Comparison of ENCODE assay signal across 31 cellular contexts in genomic region chr6:108463789-108464188, GRCh38.
DNase-seq lines count a peak whose midpoint lies in the region; ATAC-seq, FAIRE-seq and TF ChIP-seq lines count a peak whose summit lies in the region.
"Had no signal": no experiment of that assay in that cellular context is flagged by ENCODE, and none has a peak within 500 bp of the region (broad histone marks: within the 10 kb centered on the region; RNA-seq: fewer than 3 reads in every experiment).

No MANE protein-coding gene starts in this region.

- no peaks in the 10 kb centered on the region for H3K79me1 ChIP-seq in neuronal stem cell (ENCODE audit: low read depth, low read length)

- H2AK5ac ChIP-seq in neuronal stem cell (ENCODE audit: low read depth, low read length) = no peak overlapping the region

- H2BK120ac ChIP-seq in neuronal stem cell (ENCODE audit: low read depth, low read length) = no peak overlapping the region

- DNase-seq in astrocyte (ENCODE audit: low read depth) (no peak), left ventricle myocardium superior (no peak), neuronal stem cell (ENCODE audit: low spot score) (no peak)
- DNase-seq in stimulated activated effector memory CD8-positive, alpha-beta T cell treated with anti-CD3 and anti-CD28 coated beads, Interleukin-12 subunit alpha, Interleukin-12 subunit beta, amount 100 ng/mL, for 72 hours (ENCODE audit: low spot score in 2 of 2) = no peak
- DNase-seq: ACHN; activated CD4-positive, alpha-beta T cell treated with anti-CD3 and anti-CD28 coated beads for 48 hours; activated CD8-positive, alpha-beta memory T cell treated with anti-CD3 and anti-CD28 coated beads for 24 hours; activated gamma-delta T cell; activated naive CD8-positive, alpha-beta T cell treated with anti-CD3 and anti-CD28 coated beads, Interleukin-2, amount 10 ng/mL, durations not matched to agents 7 days and 5 days; activated T-cell treated with anti-CD3 and anti-CD28 coated beads, Interleukin-2, amount 50 U/mL, for 1 hour; effector CD4-positive, alpha-beta T cell; erythroblast; foreskin keratinocyte; HFFc6; KG1; left lung; MG63; natural killer cell; NCI-H1417 treated with DMSO at 0.1 percent for 48 hours; NCI-H510A; PC-3; stimulated activated CD4-positive, alpha-beta T cell treated with anti-CD3 and anti-CD28 coated beads, Interleukin-2, amount 100 ng/mL, for 48 hours; T-helper 9 cell had no signal

- no peak overlapping the region for H3K27ac ChIP-seq in BLaER1 treated with 17β-estradiol and CSF1 and Interleukin-3, amounts not matched to agents 10 nM and 100 nM
- no peak overlapping the region for H3K27ac ChIP-seq in astrocyte (ENCODE audit: low read depth, low read length)
- H3K27ac ChIP-seq in neuronal stem cell (replicated peaks; ENCODE audit: low read length) = no peak overlapping the region
- H3K27ac ChIP-seq: foreskin keratinocyte, left lung, suprapubic skin, VCaP had no signal

- H3K14ac ChIP-seq in neuronal stem cell (ENCODE audit: low read length) = no peak overlapping the region

- H2BK5ac ChIP-seq in neuronal stem cell (ENCODE audit: low read length) = no peak overlapping the region

- H2BK15ac ChIP-seq in neuronal stem cell (ENCODE audit: low read length) = no peak overlapping the region

- ATAC-seq in left ventricle myocardium superior (peak; percentile 52), HG02870 (IDR thresholded peaks at IDR 0.05; ENCODE audit: unreplicated experiment) (no peak), GM21528 (IDR thresholded peaks at IDR 0.05; ENCODE audit: low FRiP score, unreplicated experiment) (no peak), GM21619 (IDR thresholded peaks at IDR 0.05; ENCODE audit: unreplicated experiment) (no peak)
- no peak for ATAC-seq in stimulated activated effector memory CD8-positive, alpha-beta T cell treated with anti-CD3 and anti-CD28 coated beads, Interleukin-12 subunit alpha, Interleukin-12 subunit beta, amount 100 ng/mL, for 72 hours
- ATAC-seq: foreskin keratinocyte, left lung, natural killer cell had no signal

- no peak overlapping the region for H3K4me3 Mint-ChIP-seq in astrocyte (ENCODE audit: unreplicated experiment)
- H3K4me3 Mint-ChIP-seq in stimulated activated effector memory CD8-positive, alpha-beta T cell treated with anti-CD3 and anti-CD28 coated beads, Interleukin-12 subunit alpha, Interleukin-12 subunit beta, amount 100 ng/mL, for 72 hours = no peak overlapping the region
- H3K4me3 Mint-ChIP-seq: activated naive CD8-positive, alpha-beta T cell treated with anti-CD3 and anti-CD28 coated beads, Interleukin-2, amount 10 ng/mL, durations not matched to agents 7 days and 5 days; HFFc6; natural killer cell had no signal

- H2BK12ac ChIP-seq in neuronal stem cell (ENCODE audit: low read length) = no peak overlapping the region

- WGBS in neuronal stem cell (ENCODE audit: extremely low coverage in 2 of 2, insufficient read length in 2 of 2, insufficient replicate concordance in 1 of 2), 2 donors = no CpG with 5 or more reads among the region's 4 CpGs

- H3K9ac ChIP-seq in BLaER1 treated with 17β-estradiol and CSF1 and Interleukin-3, amounts not matched to agents 10 nM and 100 nM = no peak overlapping the region
- H3K9ac ChIP-seq in astrocyte (ENCODE audit: low read length) (no peak overlapping the region), neuronal stem cell (ENCODE audit: low read depth, low read length, poor library complexity) (no peak overlapping the region)

- H4K20me1 ChIP-seq in BLaER1 treated with 17β-estradiol and CSF1 and Interleukin-3, amounts not matched to agents 10 nM and 100 nM = no peaks in the 10 kb centered on the region
- no peaks in the 10 kb centered on the region for H4K20me1 ChIP-seq in astrocyte (ENCODE audit: insufficient read depth, low read length)

- no peaks in the 10 kb centered on the region for H3K36me3 Mint-ChIP-seq in astrocyte (ENCODE audit: low read depth, unreplicated experiment)
- no peaks in the 10 kb centered on the region for H3K36me3 Mint-ChIP-seq in stimulated activated effector memory CD8-positive, alpha-beta T cell treated with anti-CD3 and anti-CD28 coated beads, Interleukin-12 subunit alpha, Interleukin-12 subunit beta, amount 100 ng/mL, for 72 hours
- H3K36me3 Mint-ChIP-seq: activated naive CD8-positive, alpha-beta T cell treated with anti-CD3 and anti-CD28 coated beads, Interleukin-2, amount 10 ng/mL, durations not matched to agents 7 days and 5 days; natural killer cell had no signal

- intact Hi-C loops in left ventricle myocardium superior (cut with micrococcal nuclease) = no loop called here

- peak overlapping the region in 9 of 11 experiments; percentile 41 to 73 (median 66); a peak in 10 of 22 replicates for H3K4me2 ChIP-seq in BLaER1 treated with 17β-estradiol and CSF1 and Interleukin-3, amounts not matched to agents 10 nM and 100 nM
- H3K4me2 ChIP-seq in astrocyte (ENCODE audit: low read length) (no peak overlapping the region), neuronal stem cell (ENCODE audit: insufficient read depth, low read length, poor library complexity, severe bottlenecking) (no peak overlapping the region)

- H2AFZ ChIP-seq in astrocyte (ENCODE audit: low read depth, low read length) (no peak overlapping the region), neuronal stem cell (ENCODE audit: low read length) (peak overlapping the region; percentile 23)

- H3K9me3 Mint-ChIP-seq in astrocyte (ENCODE audit: unreplicated experiment) = no peaks in the 10 kb centered on the region
- no peaks in the 10 kb centered on the region for H3K9me3 Mint-ChIP-seq in stimulated activated effector memory CD8-positive, alpha-beta T cell treated with anti-CD3 and anti-CD28 coated beads, Interleukin-12 subunit alpha, Interleukin-12 subunit beta, amount 100 ng/mL, for 72 hours
- H3K9me3 Mint-ChIP-seq: activated naive CD8-positive, alpha-beta T cell treated with anti-CD3 and anti-CD28 coated beads, Interleukin-2, amount 10 ng/mL, durations not matched to agents 7 days and 5 days; HFFc6; natural killer cell had no signal

- H4K91ac ChIP-seq in neuronal stem cell (ENCODE audit: low read depth, low read length, poor library complexity) = no peak overlapping the region

- H3K4me3 ChIP-seq in BLaER1 treated with 17β-estradiol and CSF1 and Interleukin-3, amounts not matched to agents 10 nM and 100 nM = no peak overlapping the region
- H3K4me3 ChIP-seq in astrocyte (ENCODE audit: insufficient read depth, low read depth, low read length) = no peak overlapping the region
- H3K4me3 ChIP-seq in neuronal stem cell (ENCODE audit: low read length in 2 of 2) = no peak overlapping the region
- H3K4me3 ChIP-seq: left lung, MG63, suprapubic skin had no signal

- H3K27ac Mint-ChIP-seq in astrocyte (ENCODE audit: unreplicated experiment) = no peak overlapping the region
- no peak overlapping the region for H3K27ac Mint-ChIP-seq in stimulated activated effector memory CD8-positive, alpha-beta T cell treated with anti-CD3 and anti-CD28 coated beads, Interleukin-12 subunit alpha, Interleukin-12 subunit beta, amount 100 ng/mL, for 72 hours
- H3K27ac Mint-ChIP-seq: activated naive CD8-positive, alpha-beta T cell treated with anti-CD3 and anti-CD28 coated beads, Interleukin-2, amount 10 ng/mL, durations not matched to agents 7 days and 5 days; natural killer cell had no signal

- H3K79me2 ChIP-seq in astrocyte (ENCODE audit: insufficient read depth, low read length) = no peaks in the 10 kb centered on the region

- no peak overlapping the region for H3K18ac ChIP-seq in neuronal stem cell (ENCODE audit: low read length)

- H3K4me1 Mint-ChIP-seq in astrocyte (ENCODE audit: low read depth, unreplicated experiment) = peaks cover 25% of the 10 kb centered on the region
- no peaks in the 10 kb centered on the region for H3K4me1 Mint-ChIP-seq in stimulated activated effector memory CD8-positive, alpha-beta T cell treated with anti-CD3 and anti-CD28 coated beads, Interleukin-12 subunit alpha, Interleukin-12 subunit beta, amount 100 ng/mL, for 72 hours
- H3K4me1 Mint-ChIP-seq: activated naive CD8-positive, alpha-beta T cell treated with anti-CD3 and anti-CD28 coated beads, Interleukin-2, amount 10 ng/mL, durations not matched to agents 7 days and 5 days; natural killer cell had no signal

- peak; percentile 13 for FAIRE-seq in astrocyte (lab: Jason Lieb, UNC)
- FAIRE-seq: G401.6 had no signal

- no peak overlapping the region for H4K8ac ChIP-seq in neuronal stem cell (ENCODE audit: low read depth, low read length)

- no peaks in the 10 kb centered on the region; a peak in 1 of 22 replicates for H3K9me3 ChIP-seq in BLaER1 treated with 17β-estradiol and CSF1 and Interleukin-3, amounts not matched to agents 10 nM and 100 nM (replicated peaks in 1 of 11)
- H3K9me3 ChIP-seq in astrocyte (ENCODE audit: insufficient read depth, low read depth, low read length) (no peaks in the 10 kb centered on the region), neuronal stem cell (replicated peaks in 1 of 2; ENCODE audit: control insufficient read depth in 2 of 2, insufficient read depth in 1 of 2, low read depth in 1 of 2, low read length in 2 of 2) (no peaks in the 10 kb centered on the region)
- H3K9me3 ChIP-seq: Caco-2, left lung, MG63, suprapubic skin had no signal

- no peak overlapping the region for H3K23ac ChIP-seq in neuronal stem cell (ENCODE audit: low read depth, low read length, poor library complexity)

- H3K27me3 Mint-ChIP-seq in astrocyte (ENCODE audit: low read depth, unreplicated experiment) = no peaks in the 10 kb centered on the region

- no peaks in the 10 kb centered on the region for H3K36me3 ChIP-seq in BLaER1 treated with 17β-estradiol and CSF1 and Interleukin-3, amounts not matched to agents 10 nM and 100 nM
- no peaks in the 10 kb centered on the region for H3K36me3 ChIP-seq in astrocyte (ENCODE audit: insufficient read depth, low read length)
- H3K36me3 ChIP-seq in neuronal stem cell (replicated peaks in 1 of 2; ENCODE audit: control insufficient read depth in 2 of 2, insufficient read depth in 2 of 2, low read length in 2 of 2) = no peaks in the 10 kb centered on the region
- H3K36me3 ChIP-seq: left lung, MG63, suprapubic skin had no signal

- no peak for TF ChIP-seq CTCF in astrocyte (IDR thresholded peaks at IDR 0.05; ENCODE audit: insufficient read depth, low read depth, low read length)

- no peak overlapping the region for H3K4ac ChIP-seq in neuronal stem cell (ENCODE audit: low read length)

- H3K27me3 ChIP-seq in BLaER1 treated with 17β-estradiol and CSF1 and Interleukin-3, amounts not matched to agents 10 nM and 100 nM = no peaks in the 10 kb centered on the region
- H3K27me3 ChIP-seq in astrocyte (ENCODE audit: insufficient read depth, low read length) (no peaks in the 10 kb centered on the region), neuronal stem cell (ENCODE audit: control insufficient read depth in 3 of 3, insufficient read depth in 3 of 3, low read depth in 1 of 3, low read length in 3 of 3) (no peaks in the 10 kb centered on the region)
- H3K27me3 ChIP-seq: foreskin keratinocyte, left lung, MG63, suprapubic skin had no signal

- peaks cover 7 to 31% (median 22%) of the 10 kb centered on the region in 10 experiments for H3K4me1 ChIP-seq in BLaER1 treated with 17β-estradiol and CSF1 and Interleukin-3, amounts not matched to agents 10 nM and 100 nM
- peaks cover 5% of the 10 kb centered on the region for H3K4me1 ChIP-seq in astrocyte (ENCODE audit: insufficient read depth, low read length)
- peaks cover 6 to 15% of the 10 kb centered on the region in 2 donors for H3K4me1 ChIP-seq in neuronal stem cell (ENCODE audit: control insufficient read depth in 2 of 2, insufficient read depth in 1 of 2, low read depth in 1 of 2, low read length in 2 of 2)
- H3K4me1 ChIP-seq: foreskin keratinocyte, left lung had no signal

Comparison
In these comparisons a context has a peak if more than half of its experiments do, and no peak if none do; other contexts are left out.
1. H3K4me2 ChIP-seq: peak in BLaER1 treated with 17β-estradiol and CSF1 and Interleukin-3, amounts not matched to agents 10 nM and 100 nM (9 of 11); none in astrocyte (single experiment) and neuronal stem cell (single experiment).